Comparison of ENCODE assay signal across 8 cellular contexts in the genomic region with DNA sequence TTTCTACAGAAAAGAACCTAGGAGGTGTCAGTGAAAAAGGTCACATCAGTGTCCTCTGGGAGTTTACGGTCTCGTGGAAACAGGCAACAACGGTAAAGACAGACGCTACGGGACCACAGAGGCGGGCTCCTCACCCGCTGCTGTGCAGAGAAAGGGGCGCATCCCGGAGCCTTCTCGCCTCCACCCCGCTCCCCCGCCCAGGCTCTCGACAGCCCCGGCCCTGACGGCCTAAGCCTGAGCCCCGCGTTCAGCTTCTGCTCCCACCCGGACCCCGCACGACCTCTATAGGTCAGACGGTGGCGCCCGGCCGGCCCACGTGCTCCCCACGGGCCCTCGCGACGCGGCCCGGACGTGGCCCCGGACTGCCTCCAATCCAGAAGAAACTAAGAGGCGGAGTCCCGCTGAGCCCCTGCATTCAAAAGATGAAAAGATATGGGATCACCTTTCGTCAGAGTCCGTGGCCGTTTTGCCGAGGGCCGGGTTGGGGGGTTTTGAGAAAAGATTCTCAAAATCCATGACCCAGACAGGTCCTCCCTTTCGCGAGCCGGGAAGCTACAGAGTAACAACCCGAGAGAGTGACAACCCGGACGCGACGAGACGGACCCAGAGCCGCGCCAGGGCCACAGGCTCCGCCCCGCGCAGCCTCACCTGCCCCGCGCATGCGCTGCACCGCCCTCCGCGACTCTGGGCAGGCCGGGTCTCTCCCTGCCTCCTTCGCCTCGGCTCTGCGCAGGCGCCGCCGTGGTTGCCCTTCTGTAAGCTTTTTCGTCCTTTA. TPM values are rescaled to one million over a fixed set of nuclear protein-coding genes. Genes with fewer than 3 reads are reported as not detected.
A peak's percentile ranks its signal among the peaks of the same experiment; 100 is the strongest.
DNase-seq lines count a peak whose midpoint lies in the region; ATAC-seq and TF ChIP-seq lines count a peak whose summit lies in the region.

A gene (minus strand): TSS at position 577 of the 775 bp plus-strand sequence. CDS start 61 bp downstream, at position 516.

- H3K27me3 ChIP-seq in CD4-positive, CD25-positive, alpha-beta regulatory T cell (ENCODE audit: control insufficient read depth, insufficient read depth, low read length): no peaks in the 10 kb centered on the region
- no peaks in the 10 kb centered on the region for H3K27me3 ChIP-seq in left lung

- peaks cover 9 to 18% (median 14%) of the 10 kb centered on the region in 4 donors for H3K4me1 Mint-ChIP-seq in CD4-positive, CD25-positive, alpha-beta regulatory T cell

- intact Hi-C loops in left lung (cut with DNase I): no loop called here

- peaks cover 23% of the 10 kb centered on the region for H3K4me1 ChIP-seq in CD4-positive, CD25-positive, alpha-beta regulatory T cell (ENCODE audit: control insufficient read depth, insufficient read depth, low read length, poor library complexity, severe bottlenecking)
- H3K4me1 ChIP-seq in left lung: peaks cover 7 to 41% of the 10 kb centered on the region in 2 donors

- H3K9me3 Mint-ChIP-seq in CD4-positive, CD25-positive, alpha-beta regulatory T cell: no peaks in the 10 kb centered on the region

- H3K4me3 ChIP-seq in CD4-positive, CD25-positive, alpha-beta regulatory T cell (ENCODE audit: low read depth, low read length): peak within 1 kb of the TSS; percentile 95
- peak within 1 kb of the TSS; percentile 51 to 71 for H3K4me3 ChIP-seq in left lung

- no peaks in the 10 kb centered on the region for H3K36me3 Mint-ChIP-seq in CD4-positive, CD25-positive, alpha-beta regulatory T cell

- no peaks in the 10 kb centered on the region for H3K27me3 Mint-ChIP-seq in CD4-positive, CD25-positive, alpha-beta regulatory T cell

- peak; percentile 92 to 96 (median 95) for DNase-seq in CD4-positive, CD25-positive, alpha-beta regulatory T cell
- peak; percentile 64 for DNase-seq in NCI-H748 treated with DMSO at 0.1 percent for 48 hours (lab: John Stamatoyannopoulos, UW)
- DNase-seq in activated CD4-positive, alpha-beta T cell treated with anti-CD3 and anti-CD28 coated beads, Interleukin-2, amount 50 U/mL, for 24 hours (ENCODE audit: low read depth in 1 of 2, low spot score in 1 of 2): peak; percentile 90 to 95
- DNase-seq in dedifferentiated amniotic fluid mesenchymal stem cell (ENCODE audit: extremely low spot score): peak; percentile 69
- peak; percentile 95 to 99 for DNase-seq in left lung
- DNase-seq in stimulated activated CD4-positive, alpha-beta T cell treated with anti-CD3 and anti-CD28 coated beads, Interleukin-2, amount 100 ng/mL, for 48 hours: peak; percentile 95 to 97

- TF ChIP-seq CTCF in left lung (IDR thresholded peaks at IDR 0.05): no peak

- peak within 1 kb of the TSS; percentile 93 for H3K27ac ChIP-seq in CD4-positive, CD25-positive, alpha-beta regulatory T cell (ENCODE audit: insufficient read depth, low read length, poor library complexity, severe bottlenecking)
- H3K27ac ChIP-seq in left lung: peak within 1 kb of the TSS; percentile 82 to 94

- ATAC-seq in CD4-positive, CD25-positive, alpha-beta regulatory T cell (ENCODE audit: low read depth in 2 of 2): peak; percentile 95 to 96
- ATAC-seq in GM19395 (IDR thresholded peaks at IDR 0.05; ENCODE audit: unreplicated experiment): peak; percentile 88
- peak; percentile 75 for ATAC-seq in HG03558 (IDR thresholded peaks at IDR 0.05; ENCODE audit: extremely low read depth, unreplicated experiment)
- ATAC-seq in left lung: peak; percentile 98

- H3K9me3 ChIP-seq in CD4-positive, CD25-positive, alpha-beta regulatory T cell (ENCODE audit: control insufficient read depth in 2 of 2, low read length in 2 of 2): no peaks in the 10 kb centered on the region
- no peaks in the 10 kb centered on the region for H3K9me3 ChIP-seq in left lung

- H3K4me3 Mint-ChIP-seq in CD4-positive, CD25-positive, alpha-beta regulatory T cell: peak within 1 kb of the TSS; percentile 90 to 93 (median 92)

- peaks cover 4% of the 10 kb centered on the region for H3K36me3 ChIP-seq in CD4-positive, CD25-positive, alpha-beta regulatory T cell (ENCODE audit: control insufficient read depth, insufficient read depth, low read length)
- no peaks in the 10 kb centered on the region for H3K36me3 ChIP-seq in left lung

- H3K27ac Mint-ChIP-seq in CD4-positive, CD25-positive, alpha-beta regulatory T cell: peak within 1 kb of the TSS; percentile 92 to 95 (median 93)

RNA-seq across cellular contexts. Expression of the gene that starts here (rescaled TPM):
- total RNA-seq in CD4-positive, CD25-positive, alpha-beta regulatory T cell: 16.6 TPM
- polyA plus RNA-seq in CD4-positive, CD25-positive, alpha-beta regulatory T cell: 10 to 100 TPM; 11.6 to 15.6 (median 13.3) TPM
- 1 to 10 TPM; 4.5 to 6.8 TPM for total RNA-seq in left lung

Comparison
In these comparisons a context has a peak if more than half of its experiments do, and no peak if none do; other contexts are left out.
1. Peak in every context shown above with its lines: DNase-seq, ATAC-seq, H3K4me3 ChIP-seq and H3K27ac ChIP-seq.